In genomic region chr20:44552950-44553908, GRCh38 we compare ENCODE assay signal across 9 cellular contexts. TPM values are rescaled to one million over a fixed set of nuclear protein-coding genes. Genes with fewer than 3 reads are reported as not detected.
DNase-seq lines count a peak whose midpoint lies in the region; ATAC-seq, FAIRE-seq and TF ChIP-seq lines count a peak whose summit lies in the region.
"Had no signal": no experiment of that assay in that cellular context is flagged by ENCODE, and none has a peak within 500 bp of the region (broad histone marks: within the 10 kb centered on the region; RNA-seq: fewer than 3 reads in every experiment).

No MANE protein-coding gene starts in this region.

- peak overlapping the region; percentile 48 to 60 for H3K27ac ChIP-seq in left lung
- no peak overlapping the region for H3K27ac ChIP-seq in kidney (ENCODE audit: low read depth in 2 of 2, low read length in 2 of 2)

- TF ChIP-seq CTCF in left lung (IDR thresholded peaks at IDR 0.05): no peak
- TF ChIP-seq CTCF in progenitor cell of endocrine pancreas (IDR thresholded peaks at IDR 0.05; ENCODE audit: unreplicated experiment): no peak
- TF ChIP-seq CTCF in kidney (IDR thresholded peaks at IDR 0.05; ENCODE audit: borderline replicate concordance, extremely low read depth, insufficient read depth): no peak

- H3K4me1 Mint-ChIP-seq in progenitor cell of endocrine pancreas (ENCODE audit: low read depth): peaks cover 31% of the 10 kb centered on the region

- H3K27me3 ChIP-seq in left lung: no peaks in the 10 kb centered on the region

- no peak overlapping the region for H3K4me3 Mint-ChIP-seq in progenitor cell of endocrine pancreas (ENCODE audit: low read depth)
- H3K4me3 Mint-ChIP-seq: memory B cell had no signal

- H3K36me3 Mint-ChIP-seq in progenitor cell of endocrine pancreas (ENCODE audit: insufficient read depth): no peaks in the 10 kb centered on the region
- H3K36me3 Mint-ChIP-seq: memory B cell had no signal

- no peak overlapping the region for H3K9ac ChIP-seq in kidney (ENCODE audit: low read length in 2 of 2)

- peaks cover 12 to 18% of the 10 kb centered on the region in 2 donors for H3K4me1 ChIP-seq in left lung
- H3K4me1 ChIP-seq in kidney (ENCODE audit: control insufficient read depth in 1 of 2, insufficient read depth in 1 of 2, low read depth in 1 of 2, low read length in 2 of 2): peaks cover 5 to 8% of the 10 kb centered on the region in 2 donors

- peaks cover 3% of the 10 kb centered on the region for H3K27me3 Mint-ChIP-seq in progenitor cell of endocrine pancreas

- peak; percentile 63 for DNase-seq in AG08395 (ENCODE audit: low spot score)
- DNase-seq in HS-27A (ENCODE audit: low read depth): peak; percentile 41
- DNase-seq in amniotic epithelial cell (ENCODE audit: low read depth): peak; percentile 89
- DNase-seq in left lung: no peak
- no peak for DNase-seq in progenitor cell of endocrine pancreas (ENCODE audit: low spot score, unreplicated experiment)
- no peak for DNase-seq in kidney

- H3K36me3 ChIP-seq in left lung (no peaks in the 10 kb centered on the region), kidney (ENCODE audit: control insufficient read depth in 1 of 2, insufficient read depth in 2 of 2, low read length in 2 of 2) (no peaks in the 10 kb centered on the region)

- no peak for FAIRE-seq in kidney (lab: Jason Lieb, UNC)

- no peaks in the 10 kb centered on the region for H3K9me3 ChIP-seq in left lung
- no peaks in the 10 kb centered on the region for H3K9me3 ChIP-seq in kidney (ENCODE audit: control insufficient read depth in 1 of 2, low read length in 2 of 2)

- no peak overlapping the region for H3K27ac Mint-ChIP-seq in progenitor cell of endocrine pancreas
- H3K27ac Mint-ChIP-seq: memory B cell had no signal

- peak; percentile 92 for ATAC-seq in left lung
- no peak for ATAC-seq in GM21367 (IDR thresholded peaks at IDR 0.05; ENCODE audit: unreplicated experiment)
- no peak for ATAC-seq in GM19035 (IDR thresholded peaks at IDR 0.05; ENCODE audit: unreplicated experiment)

- no peaks in the 10 kb centered on the region for H3K9me3 Mint-ChIP-seq in progenitor cell of endocrine pancreas (ENCODE audit: low read depth)
- H3K9me3 Mint-ChIP-seq: memory B cell had no signal

- H3K4me3 ChIP-seq in left lung (no peak overlapping the region), kidney (ENCODE audit: low read length in 2 of 2) (no peak overlapping the region)

- intact Hi-C loops in left lung (cut with DNase I) (no loop called here), kidney (cut with DNase I) (no loop called here)

RNA-seq across cellular contexts. Expression of gene PKIG, which starts 29.1 kb away (rescaled TPM):
- total RNA-seq in left lung (10 to 100 TPM; 40.1 to 42.1 TPM), progenitor cell of endocrine pancreas (34.4 and 36.5 TPM in 2 replicates), kidney (71.1 TPM)
- 150 TPM for polyA plus RNA-seq in kidney (ENCODE audit: insufficient read depth, low read depth, low replicate concordance)

RNA-seq across cellular contexts. Expression of gene SERINC3, which starts 31.4 kb away (rescaled TPM):
- total RNA-seq in left lung: 100 to 1,000 TPM; 110 to 123 TPM
- 36.8 and 41.5 TPM in 2 replicates for total RNA-seq in progenitor cell of endocrine pancreas
- 90.4 TPM for total RNA-seq in kidney
- polyA plus RNA-seq in kidney (ENCODE audit: insufficient read depth, low read depth, low replicate concordance): 41.6 TPM

Comparison
In these comparisons a context has a peak if more than half of its experiments do, and no peak if none do; other contexts are left out.
1. DNase-seq: peak in AG08395 (single experiment), HS-27A (single experiment) and amniotic epithelial cell (single experiment); none in left lung (0 of 2), progenitor cell of endocrine pancreas (single experiment) and kidney (single experiment).
2. H3K27ac ChIP-seq: peak in left lung (2 of 2); none in kidney (0 of 2).